In genomic region chr17:81118308-81119221, GRCh38 we compare ENCODE assay signal across 9 cellular contexts. TPM values are rescaled to one million over a fixed set of nuclear protein-coding genes. Genes with fewer than 3 reads are reported as not detected.
DNase-seq lines count a peak whose midpoint lies in the region; TF ChIP-seq lines count a peak whose summit lies in the region.
"Had no signal": no experiment of that assay in that cellular context is flagged by ENCODE, and none has a peak within 500 bp of the region (broad histone marks: within the 10 kb centered on the region; RNA-seq: fewer than 3 reads in every experiment).

No MANE protein-coding gene starts in this region.

- H3K36me3 ChIP-seq in fibroblast of lung (ENCODE audit: control insufficient read depth, insufficient read depth, low read length): no peaks in the 10 kb centered on the region

- no peaks in the 10 kb centered on the region for H3K79me1 ChIP-seq in H9 (ENCODE audit: insufficient read depth, low read depth, low read length, poor library complexity, severe bottlenecking)

- H3K27ac Mint-ChIP-seq in H9: no peak overlapping the region

- H3T11ph ChIP-seq in H9 (ENCODE audit: low read length): no peak overlapping the region

- H3K4ac ChIP-seq in H9 (ENCODE audit: low read depth, low read length): no peak overlapping the region

- DNase-seq in H9 (peak; percentile 69), fibroblast of lung (ENCODE audit: low read depth in 2 of 2) (no peak), NCI-H446 (lab: John Stamatoyannopoulos, UW) (no peak), epidermal melanocyte (ENCODE audit: insufficient read length, low spot score) (no peak), SKM-1 (lab: John Stamatoyannopoulos, UW; ENCODE audit: unreplicated experiment) (no peak)
- DNase-seq: left ventricle myocardium superior had no signal

- H4K91ac ChIP-seq in H9 (ENCODE audit: insufficient read length, low read depth, low read length): no peak overlapping the region

- H3K27ac ChIP-seq in H9 (ENCODE audit: insufficient read length, low read depth, low read length) (no peak overlapping the region), VCaP (peak overlapping the region; percentile 80), fibroblast of lung (ENCODE audit: insufficient read depth, low read length) (no peak overlapping the region), skin epidermis (peak overlapping the region in 5 of 21 experiments; percentile 7 to 43 (median 37))

- no peak overlapping the region for H2BK120ac ChIP-seq in H9 (ENCODE audit: low read depth, low read length, poor library complexity, severe bottlenecking)

- H3K27me3 Mint-ChIP-seq in H9 (ENCODE audit: low read depth): no peaks in the 10 kb centered on the region; the same call in 1 of the 2 replicates

- H4K5ac ChIP-seq in H9 (ENCODE audit: insufficient read length, low read depth, low read length): no peak overlapping the region

- no peak overlapping the region for H2BK20ac ChIP-seq in H9 (ENCODE audit: low read depth, low read length, poor library complexity, severe bottlenecking)

- H3K23ac ChIP-seq in H9 (ENCODE audit: insufficient read length, low read depth, low read length): no peak overlapping the region

- H3K14ac ChIP-seq in H9 (ENCODE audit: insufficient read depth, low read length): no peak overlapping the region; the same call in 1 of the 2 replicates

- no peaks in the 10 kb centered on the region for H3K9me3 ChIP-seq in H9 (ENCODE audit: control insufficient read depth, low read depth, low read length)
- H3K9me3 ChIP-seq in fibroblast of lung (ENCODE audit: control insufficient read depth, insufficient read depth, low read depth, low read length): no peaks in the 10 kb centered on the region

- H3K27me3 ChIP-seq in H9 (ENCODE audit: insufficient read depth, low read length) (no peaks in the 10 kb centered on the region), fibroblast of lung (ENCODE audit: control insufficient read depth, insufficient read depth, low read length) (no peaks in the 10 kb centered on the region)

- no peaks in the 10 kb centered on the region for H3K4me1 ChIP-seq in H9 (ENCODE audit: insufficient read depth, low read length)
- no peaks in the 10 kb centered on the region for H3K4me1 ChIP-seq in fibroblast of lung (ENCODE audit: control insufficient read depth, extremely low read depth, insufficient read depth, low read length)

- no peak overlapping the region for H2AK5ac ChIP-seq in H9 (ENCODE audit: insufficient read length, low read length)

- H3K4me2 ChIP-seq in H9 (ENCODE audit: insufficient read depth, insufficient read length, low read length) (peak overlapping the region; percentile 15), fibroblast of lung (ENCODE audit: extremely low read depth, insufficient read depth, low read length) (peak overlapping the region; percentile 64)

- H4K20me1 ChIP-seq in H9 (ENCODE audit: control insufficient read depth, insufficient read depth, insufficient read length) (no peaks in the 10 kb centered on the region), fibroblast of lung (ENCODE audit: control insufficient read depth, extremely low read depth, insufficient read depth, low read length) (no peaks in the 10 kb centered on the region)

- no peak overlapping the region for H2AFZ ChIP-seq in H9 (ENCODE audit: low read length)
- no peak overlapping the region for H2AFZ ChIP-seq in fibroblast of lung (ENCODE audit: low read length)

- H3K9ac ChIP-seq in H9 (ENCODE audit: extremely low read depth, insufficient read length, low read length) (no peak overlapping the region), fibroblast of lung (ENCODE audit: insufficient read depth, low read length) (peak overlapping the region; percentile 4)

- no peak for TF ChIP-seq CTCF in H9 (conservative IDR thresholded peaks at IDR 0.05)
- TF ChIP-seq CTCF in VCaP (conservative IDR thresholded peaks at IDR 0.05): no peak
- no peak for TF ChIP-seq CTCF in fibroblast of lung (conservative IDR thresholded peaks at IDR 0.05 in 1 of 2, IDR thresholded peaks at IDR 0.05 in 1 of 2; ENCODE audit: low read depth in 1 of 2, low read length in 2 of 2)

- H3K4me3 ChIP-seq in fibroblast of lung (replicated peaks in 1 of 4; ENCODE audit: control extremely low read depth in 1 of 4, insufficient read depth in 1 of 4, low read depth in 3 of 4, low read length in 4 of 4) (peak overlapping the region in 2 of 4 experiments; percentile 43 to 50), skin epidermis (peak overlapping the region in 5 of 7 experiments; percentile 14 to 35 (median 26))

- H2BK15ac ChIP-seq in H9 (ENCODE audit: low read depth, low read length): no peak overlapping the region

- H3K18ac ChIP-seq in H9 (ENCODE audit: insufficient read length, low read depth, low read length): no peak overlapping the region

- H2BK5ac ChIP-seq in H9 (ENCODE audit: insufficient read length, low read length): no peak overlapping the region

- no CpG with 5 or more reads among the region's 24 CpGs for WGBS in H9 (ENCODE audit: extremely low coverage, insufficient read length, low lambda C conversion rate)

- no peaks in the 10 kb centered on the region for H3K9me3 Mint-ChIP-seq in H9

- no peak overlapping the region for H2BK12ac ChIP-seq in H9 (ENCODE audit: insufficient read length, low read depth, low read length)

- H3K79me2 ChIP-seq in H9 (ENCODE audit: insufficient read depth, low read length) (no peaks in the 10 kb centered on the region), fibroblast of lung (ENCODE audit: control insufficient read depth, insufficient read depth, low read length) (no peaks in the 10 kb centered on the region)

- no peaks in the 10 kb centered on the region; a peak in 1 of 7 replicates for H3K36me3 Mint-ChIP-seq in H9 (ENCODE audit: insufficient read depth in 1 of 3, low read depth in 3 of 3)

- H3K4me1 Mint-ChIP-seq in H9: peaks cover 5 to 12% of the 10 kb centered on the region in 2 experiments

- H3K56ac ChIP-seq in H9 (ENCODE audit: insufficient read length, low read depth, low read length): no peak overlapping the region

- H3K4me3 Mint-ChIP-seq in H9: peak overlapping the region; percentile 54 to 80

- no peaks in the 10 kb centered on the region for H3K23me2 ChIP-seq in H9 (ENCODE audit: insufficient read length, low read depth, low read length, poor library complexity, severe bottlenecking)

- H4K8ac ChIP-seq in H9 (replicated peaks; ENCODE audit: insufficient read length, low read depth, low read length): no peak overlapping the region

RNA-seq across cellular contexts. Expression of gene PVALEF, which starts 46.7 kb away (rescaled TPM):
- total RNA-seq in H9 (2021) (not detected in 2 replicates), fibroblast of lung (not detected in 2 replicates)
- polyA plus RNA-seq in fibroblast of lung: not detected in 2 replicates
- not detected in 2 replicates for polyA plus RNA-seq in fibroblast of lung (2012)
- polyA minus RNA-seq in fibroblast of lung (ENCODE audit: low replicate concordance): not detected in 2 replicates
- total RNA-seq: M059J had no signal

RNA-seq across cellular contexts. Expression of gene AATK, which starts 47.5 kb away (rescaled TPM):
- total RNA-seq in H9 (2021) (2.3 and 2.4 TPM in 2 replicates), fibroblast of lung (0.26 and 0.50 TPM in 2 replicates)
- polyA plus RNA-seq in fibroblast of lung: 0.10 and 0.16 TPM in 2 replicates
- polyA plus RNA-seq in fibroblast of lung (2012): 0.15 and 0.21 TPM in 2 replicates
- 0.04 TPM in 1 of 2 replicates, not detected in the other for polyA minus RNA-seq in fibroblast of lung (ENCODE audit: low replicate concordance)
- total RNA-seq: M059J had no signal
